ENCODE assay signal across 31 cellular contexts in genomic region chr10:130455791-130456190, GRCh38.
"Had no signal": no experiment of that assay in that cellular context is flagged by ENCODE, and none has a peak within 500 bp of the region (broad histone marks: within the 10 kb centered on the region; RNA-seq: fewer than 3 reads in every experiment).

No MANE protein-coding gene starts in this region.

- H3K27ac ChIP-seq: adrenal gland, body of pancreas, colonic mucosa, epithelial cell of prostate, WERI-Rb-1 had no signal

- H3K36me3 ChIP-seq: adrenal gland, colonic mucosa, WERI-Rb-1 had no signal

- H3K27me3 ChIP-seq: body of pancreas, colonic mucosa had no signal

- H3K4me3 ChIP-seq: adrenal gland, body of pancreas, colonic mucosa had no signal

- H3K4me3 Mint-ChIP-seq: activated B cell treated with CpG ODN at 0.5 μM for 24 hours; activated CD8-positive, alpha-beta T cell treated with anti-CD3 and anti-CD28 coated beads for 36 hours; activated naive CD8-positive, alpha-beta T cell; activated T-cell treated with anti-CD3 and anti-CD28 coated beads, Interleukin-2, amount 50 U/mL, for 24 hours; activated T-cell treated with anti-CD3 and anti-CD28 coated beads, Interleukin-2, amount 50 U/mL, for 72 hours; dendritic cell treated with granulocyte-macrophage colony-stimulating factor and Interleukin-4, amounts not matched to agents 40 ng/mL and 50 ng/mL, for 4 days; effector memory CD8-positive, alpha-beta T cell; T-helper 17 cell; T-helper 2 cell treated with Interferon-gamma antibody and Interleukin-4, amounts not matched to agents 5 μg/mL and 100 μg/mL, for 36 hours had no signal

- H3K9me3 ChIP-seq: adrenal gland, body of pancreas, colonic mucosa had no signal

- H3K4me1 Mint-ChIP-seq: activated B cell treated with CpG ODN at 0.5 μM for 24 hours, T-helper 17 cell had no signal

- H3K36me3 Mint-ChIP-seq: activated naive CD8-positive, alpha-beta T cell had no signal

- DNase-seq: activated B cell treated with CpG ODN at 0.5 μM for 24 hours; activated CD4-positive, alpha-beta T cell treated with anti-CD3 and anti-CD28 coated beads for 48 hours; activated CD4-positive, alpha-beta T cell treated with anti-CD3 and anti-CD28 coated beads, Interleukin-2, amount 50 U/mL, for 1 hour; activated CD4-positive, alpha-beta T cell treated with anti-CD3 and anti-CD28 coated beads, Interleukin-2, amount 50 U/mL, for 48 hours; activated CD8-positive, alpha-beta memory T cell treated with anti-CD3 and anti-CD28 coated beads, Interleukin-2, amount 50 U/mL, for 48 hours; activated CD8-positive, alpha-beta T cell treated with anti-CD3 and anti-CD28 coated beads for 36 hours; activated gamma-delta T cell; activated naive CD4-positive, alpha-beta T cell treated with anti-CD3 and anti-CD28 coated beads, Interleukin-2, amount 50 U/mL, for 16 hours; activated naive CD4-positive, alpha-beta T cell treated with Interleukin-2 at 50 U/mL for 16 hours; activated T-cell treated with anti-CD3 and anti-CD28 coated beads for 4 hours; activated T-cell treated with anti-CD3 and anti-CD28 coated beads, Interleukin-2, amount 50 U/mL, for 24 hours; activated T-cell treated with anti-CD3 and anti-CD28 coated beads, Interleukin-2, amount 50 U/mL, for 72 hours; adrenal gland; amygdala; aorta; body of pancreas; central memory CD4-positive, alpha-beta T cell; cerebellar nuclear complex; colonic mucosa; effector CD4-positive, alpha-beta T cell; effector memory CD8-positive, alpha-beta T cell; foreskin fibroblast; T-helper 1 cell; T-helper 17 cell; T1000; WERI-Rb-1 had no signal

- H3K27ac Mint-ChIP-seq: activated B cell treated with CpG ODN at 0.5 μM for 24 hours; activated CD8-positive, alpha-beta T cell treated with anti-CD3 and anti-CD28 coated beads for 36 hours; activated naive CD8-positive, alpha-beta T cell; activated T-cell treated with anti-CD3 and anti-CD28 coated beads, Interleukin-2, amount 50 U/mL, for 24 hours; activated T-cell treated with anti-CD3 and anti-CD28 coated beads, Interleukin-2, amount 50 U/mL, for 72 hours; dendritic cell treated with granulocyte-macrophage colony-stimulating factor and Interleukin-4, amounts not matched to agents 40 ng/mL and 50 ng/mL, for 4 days; effector memory CD8-positive, alpha-beta T cell; T-helper 17 cell; T-helper 2 cell treated with Interferon-gamma antibody and Interleukin-4, amounts not matched to agents 5 μg/mL and 100 μg/mL, for 36 hours had no signal

- ATAC-seq: activated CD4-positive, CD25-positive, alpha-beta regulatory T cell treated with anti-CD3 and anti-CD28 coated beads, Interleukin-2, amount 50 U/mL, for 24 hours; activated CD8-positive, alpha-beta T cell treated with anti-CD3 and anti-CD28 coated beads for 36 hours; activated T-cell treated with anti-CD3 and anti-CD28 coated beads, Interleukin-2, amount 50 U/mL, for 72 hours; body of pancreas; effector memory CD8-positive, alpha-beta T cell; T-helper 17 cell had no signal

- H3K27me3 Mint-ChIP-seq: activated B cell treated with CpG ODN at 0.5 μM for 24 hours; activated T-cell treated with anti-CD3 and anti-CD28 coated beads, Interleukin-2, amount 50 U/mL, for 24 hours; dendritic cell treated with granulocyte-macrophage colony-stimulating factor and Interleukin-4, amounts not matched to agents 40 ng/mL and 50 ng/mL, for 4 days had no signal

- H3K4me1 ChIP-seq: adrenal gland, body of pancreas, colonic mucosa had no signal

- H3K9me3 Mint-ChIP-seq: activated B cell treated with CpG ODN at 0.5 μM for 24 hours; activated CD8-positive, alpha-beta T cell treated with anti-CD3 and anti-CD28 coated beads for 36 hours; activated T-cell treated with anti-CD3 and anti-CD28 coated beads, Interleukin-2, amount 50 U/mL, for 24 hours; activated T-cell treated with anti-CD3 and anti-CD28 coated beads, Interleukin-2, amount 50 U/mL, for 72 hours; T-helper 2 cell treated with Interferon-gamma antibody and Interleukin-4, amounts not matched to agents 5 μg/mL and 100 μg/mL, for 36 hours had no signal
